Comparison of ENCODE assay signal across 22 cellular contexts in genomic region chr4:136750898-136751297, GRCh38.
DNase-seq lines count a peak whose midpoint lies in the region; ATAC-seq, FAIRE-seq and TF ChIP-seq lines count a peak whose summit lies in the region.
"Had no signal": no experiment of that assay in that cellular context is flagged by ENCODE, and none has a peak within 500 bp of the region (broad histone marks: within the 10 kb centered on the region; RNA-seq: fewer than 3 reads in every experiment).

No MANE protein-coding gene starts in this region.

- ATAC-seq in K562 (no peak), HG02610 (IDR thresholded peaks at IDR 0.05; ENCODE audit: unreplicated experiment) (no peak)
- ATAC-seq: SK-N-SH treated with all-trans-retinoic acid at 6 μM for 48 hours; stimulated activated effector memory CD8-positive, alpha-beta T cell treated with anti-CD3 and anti-CD28 coated beads, Interleukin-12 subunit alpha, Interleukin-12 subunit beta, amount 100 ng/mL, for 72 hours had no signal

- H3K27me3 ChIP-seq in GM23248 (replicated peaks; ENCODE audit: insufficient read depth) (no peaks in the 10 kb centered on the region), K562 (ENCODE audit: control insufficient read depth in 2 of 2, insufficient read depth in 2 of 2, low read length in 2 of 2) (no peaks in the 10 kb centered on the region)
- H3K27me3 ChIP-seq: neutrophil had no signal

- no peak for TF ChIP-seq EP300 in K562 (IDR thresholded peaks at IDR 0.05; ENCODE audit: low read length)

- no peaks in the 10 kb centered on the region for H3K4me1 ChIP-seq in GM23248 (ENCODE audit: insufficient read depth)
- no peaks in the 10 kb centered on the region for H3K4me1 ChIP-seq in K562 (replicated peaks in 1 of 2; ENCODE audit: control insufficient read depth in 2 of 2, insufficient read depth in 2 of 2, low read length in 2 of 2)

- no peaks in the 10 kb centered on the region for H3K36me3 ChIP-seq in GM23248 (ENCODE audit: low read depth)
- no peaks in the 10 kb centered on the region for H3K36me3 ChIP-seq in K562 (ENCODE audit: control insufficient read depth, insufficient read depth, low read length)
- H3K36me3 ChIP-seq: neutrophil, thoracic aorta had no signal

- FAIRE-seq in K562 (lab: Jason Lieb, UNC): no peak
- FAIRE-seq: RCC 7860 had no signal

- DNase-seq in GM23248 (peak; percentile 11), NCI-H1930 (lab: John Stamatoyannopoulos, UW) (peak; percentile 6 to 49), K562 (ENCODE audit: extremely low read depth in 1 of 4, low spot score in 3 of 4) (no peak), myocyte (ENCODE audit: low read depth) (peak; percentile 8), MV-4-11 (lab: John Stamatoyannopoulos, UW) (no peak), GDM1 (lab: John Stamatoyannopoulos, UW) (no peak), NCI-H2196 treated with DMSO at 0.1 percent for 48 hours (lab: John Stamatoyannopoulos, UW; ENCODE audit: unreplicated experiment) (no peak)
- DNase-seq: activated CD4-positive, CD25-positive, alpha-beta regulatory T cell treated with anti-CD3 and anti-CD28 coated beads, Interleukin-2, amount 50 U/mL, for 72 hours; activated CD8-positive, alpha-beta memory T cell treated with anti-CD3 and anti-CD28 coated beads for 24 hours; activated naive CD8-positive, alpha-beta T cell treated with anti-CD3 and anti-CD28 coated beads, Interleukin-2, amount 10 ng/mL, durations not matched to agents 7 days and 5 days; CD4-positive, alpha-beta memory T cell; Kasumi-1; left ventricle myocardium superior; retina; stimulated activated CD4-positive, alpha-beta T cell treated with anti-CD3 and anti-CD28 coated beads, Interleukin-15, amount 100 ng/mL, for 24 hours; T1000 had no signal

- no peaks in the 10 kb centered on the region for H3K9me1 ChIP-seq in K562 (ENCODE audit: control insufficient read depth, insufficient read depth, low read length)

- WGBS in GM23248 (ENCODE audit: low coverage in 1 of 2, low lambda C conversion rate in 2 of 2, missing lambda C conversion rate in 2 of 2), 2 experiments: 41 to 48% methylated on average over 3 of the region's 3 CpGs
- 3% methylated on average over 3 of the region's 3 CpGs for WGBS in K562 (ENCODE audit: insufficient coverage, low coverage, missing lambda C conversion rate)

- TF ChIP-seq CTCF in K562 (IDR thresholded peaks at IDR 0.05 in 2 of 3, conservative IDR thresholded peaks at IDR 0.05 in 1 of 3; ENCODE audit: insufficient read depth in 2 of 3, low read depth in 1 of 3, low read length in 3 of 3): no peak

- CTCF ChIA-PET in K562 (lab: Yijun Ruan, JAX; ENCODE audit: low intra/inter-chr PET ratio): no interaction called here

- in situ Hi-C loops in GM23248 (cut with MboI): no loop called here
- in situ Hi-C loops in K562 (cut with MboI): no loop called here

- TF ChIP-seq POLR2A in K562 (conservative IDR thresholded peaks at IDR 0.05): no peak

- H3K9me2 ChIP-seq in GM23248 (ENCODE audit: insufficient read depth): no peaks in the 10 kb centered on the region

- H3F3A ChIP-seq in GM23248 (ENCODE audit: insufficient read depth): no peaks in the 10 kb centered on the region

- H3K4me3 ChIP-seq in GM23248 (no peak overlapping the region), K562 (no peak overlapping the region)
- H3K4me3 ChIP-seq: thoracic aorta had no signal

- intact Hi-C loops in K562 (cut with micrococcal nuclease): no loop called here

- H3K9ac ChIP-seq in GM23248 (no peak overlapping the region), K562 (ENCODE audit: insufficient read depth in 1 of 2, low read depth in 2 of 2, low read length in 2 of 2) (no peak overlapping the region)

- H3K4me2 ChIP-seq in GM23248 (ENCODE audit: unreplicated experiment) (no peak overlapping the region), K562 (ENCODE audit: insufficient read depth, low read length) (no peak overlapping the region)

- POLR2A ChIA-PET in K562 (lab: Yijun Ruan, JAX): no interaction called here

- H3K27ac ChIP-seq in GM23248 (no peak overlapping the region), K562 (ENCODE audit: extremely low read depth, low read depth, low read length) (no peak overlapping the region)
- H3K27ac ChIP-seq: neutrophil, thoracic aorta had no signal

- no peaks in the 10 kb centered on the region for H4K20me1 ChIP-seq in GM23248 (ENCODE audit: insufficient read depth)
- no peaks in the 10 kb centered on the region for H4K20me1 ChIP-seq in K562 (replicated peaks; ENCODE audit: control insufficient read depth, insufficient read depth, low read length)

- H2AFZ ChIP-seq in GM23248 (peak overlapping the region; percentile 37; the same call in 1 of the 2 replicates), K562 (ENCODE audit: low read depth, low read length) (no peak overlapping the region)

- H3K9me3 ChIP-seq in GM23248 (ENCODE audit: low read depth) (no peaks in the 10 kb centered on the region), K562 (replicated peaks; ENCODE audit: control insufficient read depth, insufficient read depth, low read depth, low read length) (no peaks in the 10 kb centered on the region)
- H3K9me3 ChIP-seq: neutrophil, thoracic aorta had no signal

- TF ChIP-seq RAD21 in K562 (CRISPR knock-in tag; conservative IDR thresholded peaks at IDR 0.05 in 1 of 2, IDR thresholded peaks at IDR 0.05 in 1 of 2): no peak

- no peaks in the 10 kb centered on the region for H3K79me2 ChIP-seq in GM23248 (ENCODE audit: insufficient read depth)
- no peaks in the 10 kb centered on the region for H3K79me2 ChIP-seq in K562 (ENCODE audit: control insufficient read depth, insufficient read depth, low read length)

- BruUV-seq in K562 (replicated peaks; lab: Mats Ljungman, UMichigan): no TSS peak

TF ChIP-seq in K562, 482 proteins besides CTCF, POLR2A, EP300 and RAD21:
- TF ChIP-seq ATF4 (CRISPR knock-in tag; IDR thresholded peaks at IDR 0.05) (peak; percentile 71), IRF9 (tag; IDR thresholded peaks at IDR 0.05) (no peak), ZSCAN32 (CRISPR knock-in tag; IDR thresholded peaks at IDR 0.05) (peak; percentile 49; the same call in 1 of the 2 replicates), MXD1 (CRISPR knock-in tag; IDR thresholded peaks at IDR 0.05; ENCODE audit: borderline replicate concordance, poor library complexity, severe bottlenecking) (no peak), MEF2D (tag; conservative IDR thresholded peaks at IDR 0.05; ENCODE audit: low read depth) (no peak), HDAC6 (IDR thresholded peaks at IDR 0.05; ENCODE audit: low read depth, low read length) (no peak), SREBF2 (CRISPR knock-in tag; IDR thresholded peaks at IDR 0.05) (no peak), CEBPG (CRISPR knock-in tag; IDR thresholded peaks at IDR 0.05) (peak; percentile 71), CEBPG (tag; conservative IDR thresholded peaks at IDR 0.05 in 1 of 2, IDR thresholded peaks at IDR 0.05 in 1 of 2) (peak; percentile 85 to 88)
TF ChIP-seq in K562: peak in this region for 3.

Comparison
In these comparisons a context has a peak if more than half of its experiments do, and no peak if none do; other contexts are left out.
1. DNase-seq: peak in GM23248 (single experiment), NCI-H1930 (2 of 2) and myocyte (single experiment); none in K562 (0 of 4), MV-4-11 (single experiment), GDM1 (single experiment) and NCI-H2196 treated with DMSO at 0.1 percent for 48 hours (single experiment).